ENCODE assay signal across 22 cellular contexts in genomic region chr7:45456747-45457146, GRCh38.
"Had no signal": no experiment of that assay in that cellular context is flagged by ENCODE, and none has a peak within 500 bp of the region (broad histone marks: within the 10 kb centered on the region; RNA-seq: fewer than 3 reads in every experiment).

No MANE protein-coding gene starts in this region.

- H3K4me3 Mint-ChIP-seq: activated CD4-positive, alpha-beta T cell treated with anti-CD3 and anti-CD28 coated beads for 36 hours; activated CD8-positive, alpha-beta T cell treated with anti-CD3 and anti-CD28 coated beads for 36 hours; activated naive CD8-positive, alpha-beta T cell treated with anti-CD3 and anti-CD28 coated beads for 36 hours; activated T-cell treated with anti-CD3 and anti-CD28 coated beads, Interleukin-2, amount 50 U/mL, for 72 hours; nephron; type B pancreatic cell had no signal

- H3K27ac Mint-ChIP-seq: activated CD4-positive, alpha-beta T cell treated with anti-CD3 and anti-CD28 coated beads for 36 hours; activated CD8-positive, alpha-beta T cell treated with anti-CD3 and anti-CD28 coated beads for 36 hours; activated naive CD8-positive, alpha-beta T cell treated with anti-CD3 and anti-CD28 coated beads for 36 hours; activated T-cell treated with anti-CD3 and anti-CD28 coated beads, Interleukin-2, amount 50 U/mL, for 72 hours; type B pancreatic cell had no signal

- H3K4me1 Mint-ChIP-seq: activated CD4-positive, alpha-beta T cell treated with anti-CD3 and anti-CD28 coated beads for 36 hours; activated naive CD8-positive, alpha-beta T cell treated with anti-CD3 and anti-CD28 coated beads for 36 hours had no signal

- H3K36me3 ChIP-seq: cardiac muscle cell, esophagus squamous epithelium, gastrocnemius medialis, heart right ventricle, sigmoid colon, suprapubic skin, WERI-Rb-1 had no signal

- H3K9me3 Mint-ChIP-seq: activated CD8-positive, alpha-beta T cell treated with anti-CD3 and anti-CD28 coated beads for 36 hours; activated naive CD8-positive, alpha-beta T cell treated with anti-CD3 and anti-CD28 coated beads for 36 hours; activated T-cell treated with anti-CD3 and anti-CD28 coated beads, Interleukin-2, amount 50 U/mL, for 72 hours; nephron; type B pancreatic cell had no signal

- H3K4me1 ChIP-seq: esophagus squamous epithelium, gastrocnemius medialis, heart right ventricle, psoas muscle, sigmoid colon, suprapubic skin had no signal

- H3K27ac ChIP-seq: cardiac muscle cell, esophagus squamous epithelium, gastrocnemius medialis, heart right ventricle, psoas muscle, sigmoid colon, suprapubic skin, WERI-Rb-1 had no signal

- ATAC-seq: activated CD4-positive, alpha-beta T cell treated with anti-CD3 and anti-CD28 coated beads for 36 hours; activated CD8-positive, alpha-beta T cell treated with anti-CD3 and anti-CD28 coated beads for 36 hours; activated T-cell treated with anti-CD3 and anti-CD28 coated beads, Interleukin-2, amount 50 U/mL, for 72 hours; gastrocnemius medialis; left ventricle myocardium superior; psoas muscle had no signal

- H3K9me3 ChIP-seq: esophagus squamous epithelium, gastrocnemius medialis, heart right ventricle, psoas muscle, sigmoid colon, suprapubic skin had no signal

- H3K27me3 ChIP-seq: cardiac muscle cell, gastrocnemius medialis, suprapubic skin had no signal

- H3K4me3 ChIP-seq: cardiac muscle cell, esophagus squamous epithelium, gastrocnemius medialis, heart right ventricle, psoas muscle, sigmoid colon, suprapubic skin had no signal

- DNase-seq: activated CD4-positive, alpha-beta T cell treated with anti-CD3 and anti-CD28 coated beads for 36 hours; activated CD8-positive, alpha-beta memory T cell treated with anti-CD3 and anti-CD28 coated beads, Interleukin-2, amount 50 U/mL, for 4 hours; activated CD8-positive, alpha-beta T cell treated with anti-CD3 and anti-CD28 coated beads for 36 hours; activated gamma-delta T cell treated with Interleukin-2 at 50 U/mL for 16 hours; activated naive CD8-positive, alpha-beta T cell treated with anti-CD3 and anti-CD28 coated beads for 36 hours; activated T-cell treated with anti-CD3 and anti-CD28 coated beads, Interleukin-2, amount 50 U/mL, for 72 hours; esophagus squamous epithelium; gastrocnemius medialis; heart right ventricle; islet precursor cell; mesenchymal stem cell; occipital lobe; psoas muscle; sigmoid colon; stimulated activated CD4-positive, alpha-beta T cell treated with anti-CD3 and anti-CD28 coated beads, Interleukin-12 subunit alpha, Interleukin-12 subunit beta, amount 100 ng/mL, for 4 hours; stimulated activated naive CD4-positive, alpha-beta T cell treated with Interleukin-2 at 50 U/mL for 16 hours; WERI-Rb-1 had no signal

- H3K36me3 Mint-ChIP-seq: activated naive CD8-positive, alpha-beta T cell treated with anti-CD3 and anti-CD28 coated beads for 36 hours; type B pancreatic cell had no signal
